Comparison of ENCODE assay signal across 24 cellular contexts in the genomic region with DNA sequence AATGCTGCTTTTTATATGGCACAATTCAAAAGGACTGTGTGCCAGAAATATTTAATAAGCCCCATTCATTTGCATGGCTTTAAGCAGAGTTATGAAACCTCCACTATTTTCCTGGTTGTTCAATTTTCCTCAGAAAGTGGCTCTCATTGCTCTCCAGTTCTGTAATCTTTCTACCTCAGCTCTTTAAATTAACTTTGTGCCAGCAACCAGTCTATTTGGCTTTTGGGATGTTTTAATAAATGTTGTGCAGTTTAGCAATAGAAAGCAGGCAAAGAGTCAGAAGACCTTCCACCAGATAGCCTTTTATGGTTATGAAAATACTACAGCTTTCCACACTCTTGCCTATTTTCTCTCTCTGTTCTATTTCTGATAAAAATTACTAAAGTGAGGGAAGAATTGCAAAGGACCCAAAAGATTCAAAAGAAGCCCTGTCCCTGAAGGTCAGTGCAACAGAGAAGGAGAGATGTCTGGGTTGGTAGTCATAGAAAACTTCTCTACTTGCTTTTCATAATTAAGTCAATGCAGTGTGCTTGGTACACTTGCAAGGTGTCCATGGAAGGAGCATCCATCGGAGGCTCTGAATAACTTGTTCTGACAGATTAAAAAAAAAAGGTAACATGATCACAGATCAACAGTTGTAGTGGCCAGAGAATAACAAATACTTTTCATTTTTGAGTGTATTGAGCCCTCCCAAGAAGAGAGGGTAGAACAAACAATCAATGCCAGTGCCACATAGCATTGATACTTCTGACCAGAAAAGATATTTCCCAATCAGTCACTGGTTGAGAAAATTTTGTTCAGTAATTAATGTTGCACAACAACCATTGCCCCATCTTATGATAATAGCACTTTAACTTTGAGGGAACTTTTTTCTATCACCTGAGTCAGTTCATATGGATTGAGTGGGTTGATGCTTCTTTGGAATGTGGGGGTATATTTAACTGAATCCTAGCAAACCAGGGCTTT. TPM values are rescaled to one million over a fixed set of nuclear protein-coding genes. Genes with fewer than 3 reads are reported as not detected.
DNase-seq lines count a peak whose midpoint lies in the region; ATAC-seq and TF ChIP-seq lines count a peak whose summit lies in the region.
"Had no signal": no experiment of that assay in that cellular context is flagged by ENCODE, and none has a peak within 500 bp of the region (broad histone marks: within the 10 kb centered on the region; RNA-seq: fewer than 3 reads in every experiment).

No MANE protein-coding gene starts in this region.

- H3K36me3 Mint-ChIP-seq in stimulated activated naive B cell treated with anti-CD40 and anti-IgM and Interleukin-4, amounts not matched to agents 10 μg/mL and 1 μg/mL and 100 μg/mL, for 72 hours, result peaks cover 1 to 6% of the 10 kb centered on the region in 2 donors
- no peaks in the 10 kb centered on the region for H3K36me3 Mint-ChIP-seq in activated T-helper 17 cell treated with anti-CD3 and anti-CD28 coated beads, Interleukin-2, amount 50 U/mL, for 72 hours (ENCODE audit: low read depth)

- H3K4me3 Mint-ChIP-seq in stimulated activated naive B cell treated with anti-CD40 and anti-IgM and Interleukin-4, amounts not matched to agents 10 μg/mL and 1 μg/mL and 100 μg/mL, for 72 hours, result no peak overlapping the region
- no peak overlapping the region for H3K4me3 Mint-ChIP-seq in activated T-helper 17 cell treated with anti-CD3 and anti-CD28 coated beads, Interleukin-2, amount 50 U/mL, for 72 hours
- H3K4me3 Mint-ChIP-seq: naive thymus-derived CD8-positive, alpha-beta T cell; stimulated activated naive CD8-positive, alpha-beta T cell treated with anti-CD3 and anti-CD28 coated beads, Interleukin-15, Interleukin-2, amounts not matched to agents 100 ng/mL and 50 ng/mL, for 24 hours; T-helper 17 cell had no signal

- H3K36me3 ChIP-seq in tibial artery (no peaks in the 10 kb centered on the region), HAP-1 (replicated peaks) (no peaks in the 10 kb centered on the region)
- H3K36me3 ChIP-seq: adrenal gland; BLaER1 treated with 17β-estradiol and CSF1 and Interleukin-3, amounts not matched to agents 10 nM and 100 nM had no signal

- H3K4me3 ChIP-seq in coronary artery, result no peak overlapping the region
- H3K4me3 ChIP-seq in tibial artery, result no peak overlapping the region
- no peak overlapping the region for H3K4me3 ChIP-seq in HAP-1
- H3K4me3 ChIP-seq: adrenal gland; BLaER1 treated with 17β-estradiol and CSF1 and Interleukin-3, amounts not matched to agents 10 nM and 100 nM; lung had no signal

- in situ Hi-C loops in HAP-1 (cut with MboI; ENCODE audit: low sequenced_read_pairs), result no loop called here

- no peak overlapping the region for H3K27ac Mint-ChIP-seq in stimulated activated naive B cell treated with anti-CD40 and anti-IgM and Interleukin-4, amounts not matched to agents 10 μg/mL and 1 μg/mL and 100 μg/mL, for 72 hours
- H3K27ac Mint-ChIP-seq in activated T-helper 17 cell treated with anti-CD3 and anti-CD28 coated beads, Interleukin-2, amount 50 U/mL, for 72 hours, result no peak overlapping the region
- H3K27ac Mint-ChIP-seq: naive thymus-derived CD8-positive, alpha-beta T cell; progenitor cell of endocrine pancreas; stimulated activated naive CD8-positive, alpha-beta T cell treated with anti-CD3 and anti-CD28 coated beads, Interleukin-15, Interleukin-2, amounts not matched to agents 100 ng/mL and 50 ng/mL, for 24 hours; T-helper 17 cell had no signal

- peaks cover 4 to 9% of the 10 kb centered on the region in 2 donors for H3K4me1 Mint-ChIP-seq in stimulated activated naive B cell treated with anti-CD40 and anti-IgM and Interleukin-4, amounts not matched to agents 10 μg/mL and 1 μg/mL and 100 μg/mL, for 72 hours
- H3K4me1 Mint-ChIP-seq in activated T-helper 17 cell treated with anti-CD3 and anti-CD28 coated beads, Interleukin-2, amount 50 U/mL, for 72 hours, result no peaks in the 10 kb centered on the region
- H3K4me1 Mint-ChIP-seq: T-helper 17 cell had no signal

- peaks cover 7 to 10% of the 10 kb centered on the region in 2 donors for H3K9me3 Mint-ChIP-seq in stimulated activated naive B cell treated with anti-CD40 and anti-IgM and Interleukin-4, amounts not matched to agents 10 μg/mL and 1 μg/mL and 100 μg/mL, for 72 hours
- H3K9me3 Mint-ChIP-seq in activated T-helper 17 cell treated with anti-CD3 and anti-CD28 coated beads, Interleukin-2, amount 50 U/mL, for 72 hours, result peaks cover 8% of the 10 kb centered on the region

- peak overlapping the region; percentile 21 to 41 for H3K27ac ChIP-seq in coronary artery
- H3K27ac ChIP-seq in tibial artery, result peak overlapping the region; percentile 25 to 32
- H3K27ac ChIP-seq: BLaER1 treated with 17β-estradiol and CSF1 and Interleukin-3, amounts not matched to agents 10 nM and 100 nM had no signal

- TF ChIP-seq CTCF in coronary artery (IDR thresholded peaks at IDR 0.05) (no peak), tibial artery (IDR thresholded peaks at IDR 0.05) (no peak)

- peaks cover 0 to 7% (median 5%) of the 10 kb centered on the region in 3 donors for H3K9me3 ChIP-seq in tibial artery
- H3K9me3 ChIP-seq in HAP-1, result no peaks in the 10 kb centered on the region
- H3K9me3 ChIP-seq: adrenal gland had no signal

- intact Hi-C loops in tibial artery (cut with DNase I; ENCODE audit: low total_unique reads), result no loop called here

- peak; percentile 38 for ATAC-seq in left lobe of liver
- no peak for ATAC-seq in stimulated activated naive B cell treated with anti-CD40 and anti-IgM and Interleukin-4, amounts not matched to agents 10 μg/mL and 1 μg/mL and 100 μg/mL, for 72 hours (replicated peaks)
- ATAC-seq in activated T-helper 17 cell treated with anti-CD3 and anti-CD28 coated beads, Interleukin-2, amount 50 U/mL, for 72 hours (replicated peaks), result no peak
- ATAC-seq: activated CD4-positive, CD25-positive, alpha-beta regulatory T cell treated with anti-CD3 and anti-CD28 coated beads, Interleukin-2, amount 50 U/mL, for 24 hours; naive thymus-derived CD8-positive, alpha-beta T cell; SK-N-SH treated with all-trans-retinoic acid at 6 μM for 48 hours; T-helper 17 cell had no signal

- DNase-seq in NOMO-1 treated with dmso at 0.1 percent for 144 hours (lab: John Stamatoyannopoulos, UW; ENCODE audit: unreplicated experiment) (peak; percentile 23), coronary artery (ENCODE audit: low spot score) (no peak), left lobe of liver (ENCODE audit: low spot score) (no peak), tibial artery (no peak), HAP-1 (ENCODE audit: low spot score in 2 of 2) (no peak)
- DNase-seq in stimulated activated naive B cell treated with anti-CD40 and anti-IgM and Interleukin-4, amounts not matched to agents 10 μg/mL and 1 μg/mL and 100 μg/mL, for 72 hours, result no peak
- DNase-seq: activated CD4-positive, alpha-beta T cell treated with anti-CD3 and anti-CD28 coated beads, Interleukin-2, amount 50 U/mL, for 48 hours; activated naive CD4-positive, alpha-beta T cell treated with Interleukin-2 at 50 U/mL for 16 hours; adrenal gland; glutamatergic neuron; naive thymus-derived CD8-positive, alpha-beta T cell; NCI-H1048; NCI-H1694; NCI-H446 treated with DMSO at 0.1 percent for 48 hours; NCI-H82; small intestine; T-helper 17 cell had no signal

- H3K27me3 ChIP-seq in tibial artery (no peaks in the 10 kb centered on the region), HAP-1 (ENCODE audit: low read depth) (peaks cover 5% of the 10 kb centered on the region; the same call in 1 of the 2 replicates)
- H3K27me3 ChIP-seq: adrenal gland; BLaER1 treated with 17β-estradiol and CSF1 and Interleukin-3, amounts not matched to agents 10 nM and 100 nM had no signal

- H3K4me1 ChIP-seq in tibial artery, result peaks cover 0 to 16% (median 6%) of the 10 kb centered on the region in 4 donors
- no peaks in the 10 kb centered on the region for H3K4me1 ChIP-seq in HAP-1
- H3K4me1 ChIP-seq: adrenal gland had no signal

- no peaks in the 10 kb centered on the region for H3K27me3 Mint-ChIP-seq in stimulated activated naive B cell treated with anti-CD40 and anti-IgM and Interleukin-4, amounts not matched to agents 10 μg/mL and 1 μg/mL and 100 μg/mL, for 72 hours
- no peaks in the 10 kb centered on the region for H3K27me3 Mint-ChIP-seq in activated T-helper 17 cell treated with anti-CD3 and anti-CD28 coated beads, Interleukin-2, amount 50 U/mL, for 72 hours
- H3K27me3 Mint-ChIP-seq: progenitor cell of endocrine pancreas; stimulated activated naive CD8-positive, alpha-beta T cell treated with anti-CD3 and anti-CD28 coated beads, Interleukin-15, Interleukin-2, amounts not matched to agents 100 ng/mL and 50 ng/mL, for 24 hours; T-helper 17 cell had no signal

RNA-seq across cellular contexts. Expression of a gene that starts 48.4 kb away (rescaled TPM):
- 11.3 TPM for total RNA-seq in left lobe of liver
- total RNA-seq in activated T-helper 17 cell treated with anti-CD3 and anti-CD28 coated beads, Interleukin-2, amount 50 U/mL, for 72 hours, result not detected

Comparison
In these comparisons a context has a peak if more than half of its experiments do, and no peak if none do; other contexts are left out.
1. RNA of a gene that starts 48.4 kb away (total RNA-seq): 11.3 TPM in left lobe of liver (single experiment); not detected in activated T-helper 17 cell treated with anti-CD3 and anti-CD28 coated beads, Interleukin-2, amount 50 U/mL, for 72 hours; every median in the first group is over 10 times any median in the second.